In genomic region chr1:40789342-40789598, GRCh38 we compare ENCODE assay signal across 25 cellular contexts. TPM values are rescaled to one million over a fixed set of nuclear protein-coding genes. Genes with fewer than 3 reads are reported as not detected.
DNase-seq lines count a peak whose midpoint lies in the region; ATAC-seq, FAIRE-seq and TF ChIP-seq lines count a peak whose summit lies in the region.
"Had no signal": no experiment of that assay in that cellular context is flagged by ENCODE, and none has a peak within 500 bp of the region (broad histone marks: within the 10 kb centered on the region; RNA-seq: fewer than 3 reads in every experiment).

No MANE protein-coding gene starts in this region.

- peaks cover 96% of the 10 kb centered on the region for H3K4me1 Mint-ChIP-seq in nephron progenitor cell

- H3K4me3 ChIP-seq in liver (ENCODE audit: low read depth in 1 of 3, low read length in 3 of 3) = no peak overlapping the region
- no peak overlapping the region for H3K4me3 ChIP-seq in HepG2 (replicated peaks in 1 of 3; ENCODE audit: insufficient read depth in 1 of 3, low read depth in 2 of 3, low read length in 3 of 3)
- H3K4me3 ChIP-seq in stomach smooth muscle (ENCODE audit: low read length in 2 of 2) = no peak overlapping the region
- H3K4me3 ChIP-seq: MG63, PC-9, SJSA1 had no signal

- H3K36me3 Mint-ChIP-seq in nephron progenitor cell (ENCODE audit: low read depth) = no peaks in the 10 kb centered on the region

- TF ChIP-seq RAD21 in liver (IDR thresholded peaks at IDR 0.05) = peak in 1 of 2 donors; percentile 28
- TF ChIP-seq RAD21 in HepG2 (CRISPR knock-in tag; IDR thresholded peaks at IDR 0.05) = no peak

- H3K9me3 Mint-ChIP-seq in nephron progenitor cell = no peaks in the 10 kb centered on the region

- in situ Hi-C loops in HepG2 (cut with HindIII; ENCODE audit: extremely low pct_ligation_motif_present, low pct_unique_long_range_greater_than_20kb) = no loop called here

- CTCF ChIA-PET in HepG2 (lab: Yijun Ruan, JAX; ENCODE audit: low intra/inter-chr PET ratio, low total read pairs) = no interaction called here

- TF ChIP-seq POLR2A in HepG2 (IDR thresholded peaks at IDR 0.05; ENCODE audit: insufficient read depth in 1 of 2, low read depth in 2 of 2, low read length in 2 of 2) (no peak), erythroblast (IDR thresholded peaks at IDR 0.05; ENCODE audit: low read length) (no peak)

- DNase-seq in HepG2 (ENCODE audit: low spot score) = no peak
- no peak for DNase-seq in nephron progenitor cell
- no peak for DNase-seq in erythroblast (lab: John Stamatoyannopoulos, UW)
- no peak for DNase-seq in NCI-H2171 (lab: John Stamatoyannopoulos, UW)
- DNase-seq: 8988T; DMS153; DND-41; KG1; MG63; NCI-H1105 treated with DMSO at 0.1 percent for 48 hours; NCI-H146; NCI-H1930; NCI-H446 treated with DMSO at 0.1 percent for 48 hours; NCI-H526; NCI-H82; NK-92 treated with Interleukin-12 subunit alpha and Interleukin-12 subunit beta, amount 100 ng/mL, for 24 hours; PC-9 had no signal

- peak overlapping the region; percentile 4 for H3K4me3 Mint-ChIP-seq in nephron progenitor cell

- H3K27me3 Mint-ChIP-seq in nephron progenitor cell (ENCODE audit: low read depth, poor library complexity) = peaks cover 20% of the 10 kb centered on the region

- H3K27me3 ChIP-seq in liver (ENCODE audit: control insufficient read depth in 4 of 4, insufficient read depth in 4 of 4, low read length in 3 of 4) = no peaks in the 10 kb centered on the region
- peaks cover 1 to 35% of the 10 kb centered on the region in 2 experiments; a peak in 4 of 5 replicates for H3K27me3 ChIP-seq in HepG2 (ENCODE audit: control insufficient read depth in 1 of 2, insufficient read depth in 2 of 2, low read length in 2 of 2)
- no peaks in the 10 kb centered on the region for H3K27me3 ChIP-seq in stomach smooth muscle (ENCODE audit: control insufficient read depth in 1 of 2, insufficient read depth in 2 of 2, low read length in 2 of 2)
- H3K27me3 ChIP-seq: MG63 had no signal

- H3K27ac ChIP-seq in liver (ENCODE audit: low read depth in 1 of 2, low read length in 2 of 2) (no peak overlapping the region), HepG2 (ENCODE audit: extremely low read length, insufficient read depth, low read length) (no peak overlapping the region), stomach smooth muscle (ENCODE audit: low read length) (peak overlapping the region; percentile 64)
- H3K27ac ChIP-seq: PC-9, SJSA1 had no signal

- intact Hi-C loops in HepG2 (cut with micrococcal nuclease; ENCODE audit: unreplicated experiment) = loop anchor here (10.0 kb wide), 1 partner anchor 174 kb away; no protein-coding TSS in a partner anchor

- FAIRE-seq in HepG2 (lab: Jason Lieb, UNC) = no peak
- FAIRE-seq: GM18507, HTR-8/SVneo had no signal

- H3K79me2 ChIP-seq in HepG2 (ENCODE audit: insufficient read depth, low read length) = no peaks in the 10 kb centered on the region

- no peaks in the 10 kb centered on the region for H3K9me3 ChIP-seq in liver (ENCODE audit: control insufficient read depth in 4 of 4, low read length in 3 of 4)
- H3K9me3 ChIP-seq in HepG2 (ENCODE audit: low read length) = no peaks in the 10 kb centered on the region
- no peaks in the 10 kb centered on the region for H3K9me3 ChIP-seq in stomach smooth muscle (ENCODE audit: control insufficient read depth in 2 of 2, low read length in 2 of 2)
- H3K9me3 ChIP-seq: MG63, SJSA1 had no signal

- H3K36me3 ChIP-seq in liver (ENCODE audit: control insufficient read depth in 4 of 4, insufficient read depth in 3 of 4, low read depth in 1 of 4, low read length in 3 of 4) = no peaks in the 10 kb centered on the region
- H3K36me3 ChIP-seq in HepG2 (replicated peaks in 1 of 2; ENCODE audit: control insufficient read depth in 1 of 2, insufficient read depth in 2 of 2, low read length in 2 of 2) = no peaks in the 10 kb centered on the region
- H3K36me3 ChIP-seq in stomach smooth muscle (ENCODE audit: control insufficient read depth in 2 of 2, insufficient read depth in 2 of 2, low read length in 2 of 2) = peaks cover 0 to 3% of the 10 kb centered on the region in 2 donors
- H3K36me3 ChIP-seq: MG63, SJSA1 had no signal

- peaks cover 0 to 13% (median 4%) of the 10 kb centered on the region in 4 donors for H3K4me1 ChIP-seq in liver (ENCODE audit: control insufficient read depth in 4 of 4, insufficient read depth in 4 of 4, low read length in 3 of 4)
- peaks cover 33% of the 10 kb centered on the region for H3K4me1 ChIP-seq in HepG2 (ENCODE audit: insufficient read depth, low read length)
- peaks cover 81% of the 10 kb centered on the region for H3K4me1 ChIP-seq in stomach smooth muscle (ENCODE audit: control insufficient read depth, insufficient read depth, low read length)

- H3K9ac ChIP-seq in liver (ENCODE audit: low read depth in 1 of 2, low read length in 2 of 2) (no peak overlapping the region), HepG2 (ENCODE audit: insufficient read depth, low read depth, low read length) (no peak overlapping the region), stomach smooth muscle (ENCODE audit: low read length in 2 of 2) (no peak overlapping the region)

- no peaks in the 10 kb centered on the region for H4K20me1 ChIP-seq in HepG2 (ENCODE audit: insufficient read depth, low read length)

- ATAC-seq in HepG2 (no peak), HG02678 (IDR thresholded peaks at IDR 0.05; ENCODE audit: unreplicated experiment) (no peak)
- ATAC-seq: Right ventricle myocardium inferior had no signal

- whole genome bisulfite sequencing in liver = 62% methylated on average over 2 of the region's 2 CpGs
- WGBS in HepG2 (ENCODE audit: low lambda C conversion rate) = 37% methylated on average over 2 of the region's 2 CpGs

- H3K4me2 ChIP-seq in HepG2 (ENCODE audit: low read depth, low read length) = no peak overlapping the region
- H3K4me2 ChIP-seq: PC-9 had no signal

- no TSS peak for BruUV-seq in HepG2 (replicated peaks; lab: Mats Ljungman, UMichigan)

- POLR2A ChIA-PET in HepG2 (lab: Yijun Ruan, JAX) = no interaction called here

- TF ChIP-seq CTCF in liver (IDR thresholded peaks at IDR 0.05; ENCODE audit: low read depth, low read length, missing input control) (no peak), HepG2 (CRISPR knock-in tag; IDR thresholded peaks at IDR 0.05) (no peak), nephron progenitor cell (IDR thresholded peaks at IDR 0.05) (no peak)

- TF ChIP-seq EP300 in HepG2 (IDR thresholded peaks at IDR 0.05; ENCODE audit: low read depth in 2 of 2, low read length in 2 of 2) (no peak), HepG2 (CRISPR knock-in tag; IDR thresholded peaks at IDR 0.05; ENCODE audit: borderline replicate concordance) (no peak)

- peak overlapping the region; percentile 81 for H3K27ac Mint-ChIP-seq in nephron progenitor cell

- H2AFZ ChIP-seq in HepG2 (ENCODE audit: low read length) = no peak overlapping the region
- H2AFZ ChIP-seq: PC-9 had no signal

TF ChIP-seq in liver, 16 proteins besides CTCF, POLR2A, EP300 and RAD21 (continues in another document):
- TF ChIP-seq HNF4G (IDR thresholded peaks at IDR 0.05) (peak; percentile 23), HNF4A (conservative IDR thresholded peaks at IDR 0.05) (peak; percentile 81), TAF1 (conservative IDR thresholded peaks at IDR 0.05) (no peak), YY1 (IDR thresholded peaks at IDR 0.05) (no peak)

RNA-seq across cellular contexts. Expression of gene KCNQ4, which starts 5.7 kb away (rescaled TPM):
- 1 to 10 TPM in 1 of 2 donors, under 1 TPM in 1; 0.33 to 2.1 TPM for total RNA-seq in liver
- under 1 TPM; 0.10 to 0.20 TPM for polyA plus RNA-seq in liver
- 0.02 TPM in 1 of 2 replicates, not detected in the other for total RNA-seq in HepG2 (2016; rRNA removed; fragmentation: Illumina TruSeq; extraction: Trizol)
- not detected in 2 replicates for total RNA-seq in HepG2 (2016; cell fraction: cytosol; rRNA removed; fragmentation: Illumina TruSeq; extraction: Trizol; ENCODE audit: low read depth)
- not detected in 2 replicates for total RNA-seq in HepG2 (2016; cell fraction: insoluble cytoplasmic fraction; rRNA removed; fragmentation: Illumina TruSeq; extraction: Trizol)
- not detected in 2 replicates for total RNA-seq in HepG2 (2016; cell fraction: membrane; rRNA removed; fragmentation: Illumina TruSeq; extraction: Trizol)
- not detected in 2 replicates for total RNA-seq in HepG2 (2016; cell fraction: nucleus; rRNA removed; fragmentation: Illumina TruSeq; extraction: Trizol)
- 0.03 and 0.09 TPM in 2 replicates for polyA plus RNA-seq in HepG2 (2011; rRNA removed)
- 0.03 and 0.05 TPM in 2 replicates for polyA plus RNA-seq in HepG2 (2011; cell fraction: cytosol; rRNA removed)
- polyA plus RNA-seq in HepG2 (2011; cell fraction: nucleus; rRNA removed) = 0.40 and 0.48 TPM in 2 replicates
- 0.04 and 0.12 TPM in 2 replicates for polyA plus RNA-seq in HepG2 (2012)
- polyA plus RNA-seq in HepG2 (2016; cell fraction: cytosol; fragmentation: Illumina TruSeq; extraction: Trizol; ENCODE audit: low read depth) = not detected in 2 replicates
- not detected in 2 replicates for polyA plus RNA-seq in HepG2 (2016; cell fraction: insoluble cytoplasmic fraction; fragmentation: Illumina TruSeq; extraction: Trizol; ENCODE audit: low read depth)
- polyA plus RNA-seq in HepG2 (2016; cell fraction: membrane; fragmentation: Illumina TruSeq; extraction: Trizol; ENCODE audit: low read depth) = 0.06 TPM in 1 of 2 replicates, not detected in the other
- polyA plus RNA-seq in HepG2 (2016; cell fraction: nucleus; fragmentation: Illumina TruSeq; extraction: Trizol; ENCODE audit: insufficient read depth, low read depth) = 0.19 and 0.45 TPM in 2 replicates
- 0.08 and 0.12 TPM in 2 replicates for polyA minus RNA-seq in HepG2 (2011; rRNA and poly(A)+ RNA removed; ENCODE audit: low replicate concordance)
- not detected in 2 replicates for polyA minus RNA-seq in HepG2 (2011; cell fraction: cytosol; rRNA and poly(A)+ RNA removed)
- polyA minus RNA-seq in HepG2 (2011; cell fraction: nucleus; rRNA and poly(A)+ RNA removed) = not detected in 2 replicates
- total RNA-seq: RPMI7951 had no signal
